ENCODE assay signal across 26 cellular contexts in the genomic region with DNA sequence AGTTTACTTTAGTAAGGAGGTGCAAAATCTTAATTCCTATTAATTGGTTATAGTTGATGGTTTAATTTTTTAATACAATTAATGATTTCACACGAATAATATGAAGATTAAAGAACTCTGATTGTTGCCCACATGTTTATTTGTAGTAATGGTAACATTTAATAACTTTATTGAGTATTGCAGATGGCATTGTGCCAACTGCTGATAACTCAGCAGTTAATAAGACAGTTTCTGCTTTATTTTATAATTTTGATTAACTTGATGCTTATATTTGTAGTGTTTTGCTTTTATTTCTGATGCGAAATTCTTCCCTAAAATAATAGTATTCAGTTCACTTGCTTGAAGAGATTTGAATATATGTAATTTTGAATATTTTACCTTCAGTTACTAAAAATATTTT.
"Had no signal": no experiment of that assay in that cellular context is flagged by ENCODE, and none has a peak within 500 bp of the region (broad histone marks: within the 10 kb centered on the region; RNA-seq: fewer than 3 reads in every experiment).

No MANE protein-coding gene starts in this region.

- H3K9me3 ChIP-seq: body of pancreas, esophagus muscularis mucosa, gastroesophageal sphincter, neutrophil, ovary, psoas muscle, right atrium auricular region, tibial artery had no signal

- H3K9me3 Mint-ChIP-seq: memory B cell; natural killer cell treated with Interleukin-12 subunit alpha and Interleukin-12 subunit beta and Interleukin-15 and Interleukin-18, amount 100 ng/mL, for 72 hours; stimulated activated naive CD8-positive, alpha-beta T cell treated with anti-CD3 and anti-CD28 coated beads, Interleukin-15, Interleukin-2, amounts not matched to agents 100 ng/mL and 50 ng/mL, for 24 hours had no signal

- H3K4me3 ChIP-seq: esophagus muscularis mucosa, gastroesophageal sphincter, ovary, right atrium auricular region, tibial artery had no signal

- H3K4me3 Mint-ChIP-seq: memory B cell had no signal

- H3K36me3 ChIP-seq: neutrophil, ovary had no signal

- H3K27me3 ChIP-seq: body of pancreas, esophagus muscularis mucosa, gastroesophageal sphincter, neutrophil, ovary, right atrium auricular region, tibial artery had no signal

- ATAC-seq: body of pancreas; gastroesophageal sphincter; left cardiac atrium; natural killer cell treated with Interleukin-12 subunit alpha and Interleukin-12 subunit beta and Interleukin-15 and Interleukin-18, amount 100 ng/mL, for 72 hours; psoas muscle had no signal

- H3K27ac Mint-ChIP-seq: memory B cell had no signal

- H3K27me3 Mint-ChIP-seq: memory B cell; natural killer cell treated with Interleukin-12 subunit alpha and Interleukin-12 subunit beta and Interleukin-15 and Interleukin-18, amount 100 ng/mL, for 72 hours; stimulated activated naive CD8-positive, alpha-beta T cell treated with anti-CD3 and anti-CD28 coated beads, Interleukin-15, Interleukin-2, amounts not matched to agents 100 ng/mL and 50 ng/mL, for 24 hours had no signal

- DNase-seq: activated CD4-positive, alpha-beta T cell treated with anti-CD3 and anti-CD28 coated beads for 1 hour; activated CD4-positive, alpha-beta T cell treated with anti-CD3 and anti-CD28 coated beads, Interleukin-2, amount 50 U/mL, for 4 hours; activated CD8-positive, alpha-beta memory T cell treated with anti-CD3 and anti-CD28 coated beads, Interleukin-2, amount 50 U/mL, for 48 hours; activated gamma-delta T cell; activated naive CD4-positive, alpha-beta T cell treated with anti-CD3 and anti-CD28 coated beads, Interleukin-2, amount 50 U/mL, for 16 hours; activated T-cell treated with anti-CD3 and anti-CD28 coated beads, Interleukin-2, amount 50 U/mL, for 48 hours; anterior cingulate cortex; body of pancreas; caudate nucleus; dermis blood vessel endothelial cell; effector CD8-positive, alpha-beta T cell; head of caudate nucleus; islet precursor cell; left cardiac atrium; ovary; psoas muscle; stimulated activated CD4-positive, alpha-beta T cell treated with anti-CD3 and anti-CD28 coated beads, Interleukin-12 subunit alpha, Interleukin-12 subunit beta, amount 100 ng/mL, for 4 hours; stimulated activated CD4-positive, alpha-beta T cell treated with anti-CD3 and anti-CD28 coated beads, Interleukin-4, amount 100 ng/mL, for 4 hours; tibial artery had no signal

- H3K27ac ChIP-seq: esophagus muscularis mucosa, gastroesophageal sphincter, neutrophil, ovary, tibial artery had no signal
